ENCODE assay signal across 15 cellular contexts in genomic region chr17:3978421-3979275, GRCh38. TPM values are rescaled to one million over a fixed set of nuclear protein-coding genes. Genes with fewer than 3 reads are reported as not detected.
DNase-seq lines count a peak whose midpoint lies in the region; ATAC-seq, FAIRE-seq and TF ChIP-seq lines count a peak whose summit lies in the region.
"Had no signal": no experiment of that assay in that cellular context is flagged by ENCODE, and none has a peak within 500 bp of the region (broad histone marks: within the 10 kb centered on the region; RNA-seq: fewer than 3 reads in every experiment).

No MANE protein-coding gene starts in this region.

- no peaks in the 10 kb centered on the region for H3K9me1 ChIP-seq in endothelial cell of umbilical vein (replicated peaks; ENCODE audit: control insufficient read depth, extremely low read depth, insufficient read depth, low read length)

- H3K4me2 ChIP-seq in endothelial cell of umbilical vein (ENCODE audit: insufficient read depth, low read length) = no peak overlapping the region
- H3K4me2 ChIP-seq in MM.1S (ENCODE audit: low read depth, low read length) = no peak overlapping the region

- POLR2A ChIA-PET in endothelial cell of umbilical vein (lab: Charles Lee) = interaction anchor here (0.6 kb wide), 1 partner anchor 248 kb away, joined by 3 read pairs; no protein-coding TSS in a partner anchor

- H3K9me3 ChIP-seq in endothelial cell of umbilical vein (replicated peaks; ENCODE audit: control insufficient read depth, insufficient read depth, low read length) = peaks cover 2% of the 10 kb centered on the region
- no peaks in the 10 kb centered on the region for H3K9me3 ChIP-seq in pancreas
- no peaks in the 10 kb centered on the region for H3K9me3 ChIP-seq in MM.1S (replicated peaks; ENCODE audit: insufficient read depth, low read length)
- H3K9me3 ChIP-seq: HAP-1 had no signal

- H3K4me1 ChIP-seq in endothelial cell of umbilical vein (ENCODE audit: control insufficient read depth, extremely low read depth, insufficient read depth, low read length) (peaks cover 26% of the 10 kb centered on the region), pancreas (peaks cover 11 to 18% (median 11%) of the 10 kb centered on the region in 3 donors), MM.1S (ENCODE audit: low read length) (0 out of 2 replicates have a peak, but pooled peaks cover under 1% of the 10 kb centered on the region)
- H3K4me1 ChIP-seq: HAP-1 had no signal

- H2AFZ ChIP-seq in endothelial cell of umbilical vein (ENCODE audit: low read depth, low read length) = no peak overlapping the region
- no peak overlapping the region for H2AFZ ChIP-seq in MM.1S (ENCODE audit: low read length)

- ATAC-seq in pancreas = peak in 2 of 4 donors; percentile 2 to 4
- ATAC-seq: effector memory CD8-positive, alpha-beta T cell had no signal

- BruUV-seq in endothelial cell of umbilical vein (replicated peaks; lab: Mats Ljungman, UMichigan) = no TSS peak

- H3K79me2 ChIP-seq in endothelial cell of umbilical vein (ENCODE audit: control insufficient read depth, insufficient read depth, low read length) (no peaks in the 10 kb centered on the region), MM.1S (ENCODE audit: low read length) (no peaks in the 10 kb centered on the region)

- dilution Hi-C loops in endothelial cell of umbilical vein (cut with MboI; ENCODE audit: extremely low pct_ligation_motif_present, low sequenced_read_pairs) = no loop called here

- CTCF ChIA-PET in endothelial cell of umbilical vein (lab: Charles Lee) = interaction anchor here (1.7 kb wide), 1 partner anchor 25 kb away, joined by 4 read pairs; no protein-coding TSS in a partner anchor

- no peaks in the 10 kb centered on the region for H3F3A ChIP-seq in MM.1S (ENCODE audit: insufficient read depth, low read length)

- H3K27ac ChIP-seq in endothelial cell of umbilical vein (ENCODE audit: insufficient read depth, low read depth, low read length) = peak overlapping the region; percentile 2
- peak overlapping the region in 2 of 4 donors; percentile 13 to 79 for H3K27ac ChIP-seq in pancreas
- H3K27ac ChIP-seq in MM.1S (ENCODE audit: low read length) = no peak overlapping the region
- H3K27ac ChIP-seq: SK-N-MC had no signal

- TF ChIP-seq POLR2A in endothelial cell of umbilical vein (IDR thresholded peaks at IDR 0.05; ENCODE audit: low read depth, low read length) = no peak

- H3K9ac ChIP-seq in endothelial cell of umbilical vein (replicated peaks; ENCODE audit: extremely low read depth, insufficient read depth, low read length) (no peak overlapping the region), MM.1S (ENCODE audit: low read length) (no peak overlapping the region)

- no peaks in the 10 kb centered on the region for H4K20me1 ChIP-seq in endothelial cell of umbilical vein (replicated peaks; ENCODE audit: control insufficient read depth, extremely low read depth, insufficient read depth, low read length)
- H4K20me1 ChIP-seq in MM.1S (ENCODE audit: insufficient read depth, low read length) = no peaks in the 10 kb centered on the region

- H3K36me3 ChIP-seq in H7 (replicated peaks; ENCODE audit: control insufficient read depth, insufficient read depth, low read length) = no peaks in the 10 kb centered on the region
- H3K36me3 ChIP-seq in endothelial cell of umbilical vein (ENCODE audit: control insufficient read depth in 2 of 2, extremely low read depth in 1 of 2, insufficient read depth in 2 of 2, low read length in 2 of 2) = no peaks in the 10 kb centered on the region
- no peaks in the 10 kb centered on the region for H3K36me3 ChIP-seq in pancreas
- no peaks in the 10 kb centered on the region for H3K36me3 ChIP-seq in MM.1S (replicated peaks; ENCODE audit: insufficient read depth, low read length)
- H3K36me3 ChIP-seq: HAP-1 had no signal

- peak; percentile 15 for DNase-seq in H7
- DNase-seq in NCI-H69 (lab: John Stamatoyannopoulos, UW) = peak; percentile 74
- DNase-seq in endothelial cell of umbilical vein (ENCODE audit: low read depth, low spot score) = peak; percentile 85
- peak in 4 of 6 donors; percentile 18 to 40 (median 28) for DNase-seq in pancreas
- DNase-seq in cerebellum (ENCODE audit: low spot score) = no peak
- no peak for DNase-seq in MM.1S
- DNase-seq in epidermal melanocyte (ENCODE audit: insufficient read length, low spot score) = no peak
- DNase-seq in DMS79 (lab: John Stamatoyannopoulos, UW) = no peak
- DNase-seq: activated CD8-positive, alpha-beta memory T cell treated with anti-CD3 and anti-CD28 coated beads for 24 hours; activated gamma-delta T cell treated with Interleukin-2 at 50 U/mL for 16 hours; effector memory CD8-positive, alpha-beta T cell; NCI-H2081 treated with DMSO at 0.1 percent for 48 hours; trophoblast cell had no signal

- 51 to 61% methylated on average over 6 of the region's 6 CpGs for WGBS in pancreas, 2 donors

- H3K9me2 ChIP-seq in MM.1S (replicated peaks; ENCODE audit: insufficient read depth, low read length) = no peaks in the 10 kb centered on the region

- TF ChIP-seq CTCF in endothelial cell of umbilical vein (IDR thresholded peaks at IDR 0.05; ENCODE audit: extremely low read depth in 1 of 2, insufficient read depth in 1 of 2, low read depth in 1 of 2, low read length in 2 of 2) (no peak), pancreas (IDR thresholded peaks at IDR 0.05) (no peak), MM.1S (IDR thresholded peaks at IDR 0.05; ENCODE audit: low read length) (no peak)

- H3K27me3 ChIP-seq in H7 (ENCODE audit: control insufficient read depth, insufficient read depth, low read length) = no peaks in the 10 kb centered on the region
- no peaks in the 10 kb centered on the region for H3K27me3 ChIP-seq in endothelial cell of umbilical vein (ENCODE audit: control insufficient read depth in 2 of 2, insufficient read depth in 2 of 2, low read length in 2 of 2)
- H3K27me3 ChIP-seq in pancreas = no peaks in the 10 kb centered on the region
- H3K27me3 ChIP-seq in MM.1S (replicated peaks; ENCODE audit: insufficient read depth, low read length) = no peaks in the 10 kb centered on the region

- H3K4me3 ChIP-seq in H7 (ENCODE audit: insufficient read depth, low read depth, low read length) (no peak overlapping the region), endothelial cell of umbilical vein (replicated peaks in 1 of 3; ENCODE audit: insufficient read depth in 1 of 3, low read depth in 1 of 3, low read length in 3 of 3) (no peak overlapping the region), pancreas (no peak overlapping the region), MM.1S (ENCODE audit: low read length) (no peak overlapping the region)
- H3K4me3 ChIP-seq: HAP-1, SK-N-MC had no signal

- intact Hi-C loops in endothelial cell of umbilical vein (cut with micrococcal nuclease) = no loop called here
- intact Hi-C loops in pancreas (cut with DNase I) = no loop called here

- FAIRE-seq in endothelial cell of umbilical vein (lab: Jason Lieb, UNC) (peak; percentile 88), pancreas (lab: Jason Lieb, UNC) (no peak)

TF ChIP-seq in endothelial cell of umbilical vein, 7 proteins besides CTCF, POLR2A, EP300 and RAD21:
- TF ChIP-seq MAX (IDR thresholded peaks at IDR 0.05; ENCODE audit: insufficient read depth, insufficient read length) = no peak
- TF ChIP-seq POLR2AphosphoS5 (IDR thresholded peaks at IDR 0.05; ENCODE audit: insufficient read depth, low read depth, low read length) = peak; percentile 41

RNA-seq across cellular contexts. Expression of gene ATP2A3, which starts 14.4 kb away (rescaled TPM):
- total RNA-seq in H7 (2014; rRNA removed; shearing (Covaris generic)) = 5.7 and 5.8 TPM in 2 replicates
- total RNA-seq in endothelial cell of umbilical vein (0.55 and 0.78 TPM in 2 replicates), pancreas (10 to 100 TPM; 17.8 to 60.3 (median 35.1) TPM), cerebellum (2.0 TPM)
- polyA plus RNA-seq in endothelial cell of umbilical vein (0.37 TPM in 2 replicates), pancreas (10 to 100 TPM; 52.9 to 67.7 TPM)
- polyA plus RNA-seq in endothelial cell of umbilical vein (2011; cell fraction: cytosol; rRNA removed) = 0.28 and 0.32 TPM in 2 replicates
- 0.26 and 0.36 TPM in 2 replicates for polyA plus RNA-seq in endothelial cell of umbilical vein (2011; cell fraction: nucleus; rRNA removed)
- polyA plus RNA-seq in endothelial cell of umbilical vein (2012) = 1.6 and 1.8 TPM in 2 replicates
- polyA minus RNA-seq in endothelial cell of umbilical vein = 1.4 and 3.2 TPM in 2 replicates
- polyA minus RNA-seq in endothelial cell of umbilical vein (2011; cell fraction: cytosol; rRNA and poly(A)+ RNA removed) = 4.7 TPM
- 0.82 TPM in 1 of 2 replicates, not detected in the other for polyA minus RNA-seq in endothelial cell of umbilical vein (2011; cell fraction: nucleus; rRNA and poly(A)+ RNA removed)

Comparison
In these comparisons a context has a peak if more than half of its experiments do, and no peak if none do; other contexts are left out.
1. DNase-seq: peak in H7 (single experiment), NCI-H69 (single experiment), endothelial cell of umbilical vein (single experiment) and pancreas (4 of 6); none in cerebellum (single experiment), MM.1S (single experiment), epidermal melanocyte (single experiment) and DMS79 (single experiment).